Comparison of ENCODE assay signal across 25 cellular contexts in the genomic region with DNA sequence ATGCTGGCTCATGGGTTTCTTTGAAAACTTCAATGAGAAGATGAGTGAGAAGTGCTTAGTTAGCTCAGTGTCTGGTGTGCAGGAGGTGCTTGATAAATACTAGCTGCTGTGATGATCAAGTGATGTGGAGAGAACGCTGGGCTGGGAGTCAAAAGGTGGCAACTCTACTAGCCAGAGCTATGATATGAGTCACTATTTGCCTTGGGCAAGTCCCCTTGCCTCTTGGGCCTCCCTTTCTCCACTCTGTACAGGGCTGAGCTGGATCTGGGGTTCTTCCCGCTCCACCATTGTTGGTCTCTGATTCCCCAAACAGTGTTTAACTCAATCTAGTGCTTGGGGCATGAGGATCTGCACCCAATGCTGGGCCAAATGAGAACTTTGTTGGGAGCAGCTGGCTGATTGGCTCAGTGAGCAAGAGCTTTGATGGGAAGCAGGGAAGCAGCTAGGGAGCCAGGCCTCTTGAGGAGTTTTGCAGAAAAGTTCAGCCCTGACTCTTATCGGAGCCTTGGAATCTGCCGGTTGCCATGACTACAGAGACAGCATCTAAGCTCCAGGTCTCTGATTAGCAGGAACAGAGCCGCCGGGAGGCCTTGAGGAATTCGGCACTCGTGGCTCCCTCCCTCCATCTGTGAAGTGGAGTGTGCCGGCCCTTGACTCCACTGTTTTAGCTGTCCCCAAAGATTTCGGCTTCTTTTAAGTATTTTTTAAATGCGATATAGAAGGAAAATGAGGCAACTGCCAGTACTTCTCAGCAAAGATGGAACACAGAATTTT.
A peak's percentile ranks its signal among the peaks of the same experiment; 100 is the strongest.
DNase-seq lines count a peak whose midpoint lies in the region; ATAC-seq and TF ChIP-seq lines count a peak whose summit lies in the region.
"Had no signal": no experiment of that assay in that cellular context is flagged by ENCODE, and none has a peak within 500 bp of the region (broad histone marks: within the 10 kb centered on the region; RNA-seq: fewer than 3 reads in every experiment).

No MANE protein-coding gene starts in this region.

- intact Hi-C loops in head of caudate nucleus (cut with DNase I) (no loop called here), left lung (cut with DNase I) (no loop called here), upper lobe of right lung (cut with DNase I) (no loop called here)

- H3K4me1 ChIP-seq in NT2/D1 (ENCODE audit: insufficient read depth, insufficient read length) = peaks cover 3% of the 10 kb centered on the region
- H3K4me1 ChIP-seq in left lung = no peaks in the 10 kb centered on the region
- H3K4me1 ChIP-seq in upper lobe of right lung = no peaks in the 10 kb centered on the region
- H3K4me1 ChIP-seq: adrenal gland had no signal

- H3K9ac ChIP-seq in NT2/D1 (ENCODE audit: insufficient read length, low read depth) = no peak overlapping the region

- H3K4me3 ChIP-seq in NT2/D1 (ENCODE audit: insufficient read length, low read depth) (no peak overlapping the region), left lung (no peak overlapping the region), upper lobe of right lung (no peak overlapping the region)
- H3K4me3 ChIP-seq: adrenal gland, mucosa of descending colon had no signal

- H3K27me3 ChIP-seq in NT2/D1 (ENCODE audit: insufficient read depth, insufficient read length) (no peaks in the 10 kb centered on the region), left lung (peaks cover 0 to 14% of the 10 kb centered on the region in 2 donors), upper lobe of right lung (peaks cover 8% of the 10 kb centered on the region)
- H3K27me3 ChIP-seq: adrenal gland had no signal

- ATAC-seq in left lung (peak; percentile 85), upper lobe of right lung (peak; percentile 51), GM18519 (IDR thresholded peaks at IDR 0.05; ENCODE audit: low FRiP score, unreplicated experiment) (no peak)
- ATAC-seq: activated CD8-positive, alpha-beta memory T cell treated with anti-CD3 and anti-CD28 coated beads, Interleukin-2, amount 10 ng/mL, durations not matched to agents 7 days and 5 days; mucosa of descending colon; sciatic nerve had no signal

- TF ChIP-seq CTCF in left lung (IDR thresholded peaks at IDR 0.05) (no peak), upper lobe of right lung (IDR thresholded peaks at IDR 0.05) (no peak)

- H3K36me3 ChIP-seq in NT2/D1 (ENCODE audit: insufficient read depth, insufficient read length, low read length) = no peaks in the 10 kb centered on the region
- no peaks in the 10 kb centered on the region for H3K36me3 ChIP-seq in left lung
- H3K36me3 ChIP-seq in upper lobe of right lung = no peaks in the 10 kb centered on the region
- H3K36me3 ChIP-seq: adrenal gland had no signal

- no peaks in the 10 kb centered on the region for H3K9me3 ChIP-seq in NT2/D1 (ENCODE audit: insufficient read depth, low read length)
- H3K9me3 ChIP-seq in left lung = peaks cover 0 to 6% of the 10 kb centered on the region in 2 donors
- H3K9me3 ChIP-seq in upper lobe of right lung = no peaks in the 10 kb centered on the region
- H3K9me3 ChIP-seq: adrenal gland, mucosa of descending colon had no signal

- DNase-seq in NT2/D1 (ENCODE audit: low read depth, low spot score) = peak; percentile 74
- DNase-seq in head of caudate nucleus = peak in 40 of 42 donors; percentile 5 to 86 (median 48)
- DNase-seq in left lung = no peak
- no peak for DNase-seq in upper lobe of right lung
- DNase-seq in GM19240 (ENCODE audit: insufficient read length, low spot score) = no peak
- no peak for DNase-seq in pons (ENCODE audit: low spot score)
- DNase-seq: activated B cell treated with CpG ODN at 0.5 μM for 24 hours; activated CD4-positive, alpha-beta T cell treated with anti-CD3 and anti-CD28 coated beads, Interleukin-2, amount 50 U/mL, for 1 hour; activated CD8-positive, alpha-beta memory T cell treated with anti-CD3 and anti-CD28 coated beads, Interleukin-2, amount 10 ng/mL, durations not matched to agents 7 days and 5 days; activated naive CD4-positive, alpha-beta T cell treated with Interleukin-2 at 50 U/mL for 16 hours; adrenal gland; effector CD8-positive, alpha-beta T cell; EL; glutamatergic neuron; GOT3; IMR-90; mucosa of descending colon; NCI-H1048; NCI-H187; NCI-H526; SHP77 treated with DMSO at 0.1 percent for 48 hours; stimulated activated CD4-positive, alpha-beta T cell treated with anti-CD3 and anti-CD28 coated beads, Interleukin-12 subunit alpha, Interleukin-12 subunit beta, amount 100 ng/mL, for 4 hours; stimulated activated CD4-positive, alpha-beta T cell treated with anti-CD3 and anti-CD28 coated beads, Interleukin-4, amount 100 ng/mL, for 1 hour had no signal

- H3K27ac ChIP-seq in left lung = no peak overlapping the region
- H3K27ac ChIP-seq in upper lobe of right lung = no peak overlapping the region
- H3K27ac ChIP-seq: adrenal gland had no signal

Comparison
In these comparisons a context has a peak if more than half of its experiments do, and no peak if none do; other contexts are left out.
1. DNase-seq: peak in NT2/D1 (single experiment) and head of caudate nucleus (40 of 42); none in left lung (0 of 2), upper lobe of right lung (single experiment), GM19240 (single experiment) and pons (single experiment).